In genomic region chr2:170816499-170817246, GRCh38 we compare ENCODE assay signal across 8 cellular contexts.
DNase-seq lines count a peak whose midpoint lies in the region; ATAC-seq and TF ChIP-seq lines count a peak whose summit lies in the region.

TSS of gene GAD1 (plus strand) at chr2:170816887. CDS start at chr2:170818592, 1,705 bp downstream.

- TF ChIP-seq CTCF in GM13977 (IDR thresholded peaks at IDR 0.05; ENCODE audit: extremely low read depth, insufficient read depth, missing control alignments), result no peak
- no peak for TF ChIP-seq CTCF in nephron progenitor cell (IDR thresholded peaks at IDR 0.05)

- peak within 1 kb of the TSS; percentile 90 for H3K9ac ChIP-seq in HUES6 (ENCODE audit: low read length)

- H3K27ac ChIP-seq in HUES6 (ENCODE audit: low read depth, low read length) (peak within 1 kb of the TSS; percentile 22; the same call in 1 of the 2 replicates), substantia nigra (ENCODE audit: low read depth, low read length, poor library complexity, severe bottlenecking) (peak within 1 kb of the TSS; percentile 12)

- peaks cover 72% of the 10 kb centered on the region for H3K4me1 Mint-ChIP-seq in nephron progenitor cell

- in situ Hi-C loops in GM13977 (cut with MboI; ENCODE audit: low pct_unique_long_range_greater_than_20kb, low sequenced_read_pairs, unreplicated experiment), result loop anchor here (10.0 to 25.0 kb wide), 4 partner anchors 102 to 1268 kb away; partner anchors contain the start of genes DLX1 and SP5

- peaks cover 5% of the 10 kb centered on the region; the same call in 1 of the 2 replicates for H3K36me3 ChIP-seq in HUES6 (ENCODE audit: control insufficient read depth, insufficient read depth, low read length)

- DNase-seq in GM13977 (ENCODE audit: low spot score) (peak; percentile 80), NOMO-1 treated with DMSO at 0.1 percent for 48 hours (lab: John Stamatoyannopoulos, UW; ENCODE audit: unreplicated experiment) (peak; percentile 86), fibroblast of peridontal ligament (ENCODE audit: extremely low read depth) (peak; percentile 14), nephron progenitor cell (peak; percentile 79), substantia nigra (lab: John Stamatoyannopoulos, UW) (peak in 31 of 49 donors; percentile 13 to 74 (median 39))
- DNase-seq in activated T-cell treated with anti-CD3 and anti-CD28 coated beads, Interleukin-2, amount 50 U/mL, for 1 hour, result peak; percentile 57

- H3K4me3 Mint-ChIP-seq in nephron progenitor cell, result peak within 1 kb of the TSS; percentile 88

- H3K9me3 Mint-ChIP-seq in nephron progenitor cell, result no peaks in the 10 kb centered on the region

- ATAC-seq in HG03025 (IDR thresholded peaks at IDR 0.05; ENCODE audit: low FRiP score, unreplicated experiment), result no peak

- peaks cover 86% of the 10 kb centered on the region for H3K27me3 ChIP-seq in HUES6 (ENCODE audit: control insufficient read depth, insufficient read depth, low read length)

- H3K27me3 Mint-ChIP-seq in nephron progenitor cell (ENCODE audit: low read depth, poor library complexity), result peaks cover 29% of the 10 kb centered on the region

- no peaks in the 10 kb centered on the region for H3K9me3 ChIP-seq in HUES6 (ENCODE audit: control insufficient read depth, insufficient read depth, low read depth, low read length)

- peak within 1 kb of the TSS; percentile 77 for H3K27ac Mint-ChIP-seq in nephron progenitor cell

- H3K36me3 Mint-ChIP-seq in nephron progenitor cell (ENCODE audit: low read depth), result no peaks in the 10 kb centered on the region

- H3K4me1 ChIP-seq in HUES6 (ENCODE audit: control insufficient read depth, insufficient read depth, low read length), result peaks cover 43% of the 10 kb centered on the region

- H3K4me3 ChIP-seq in HUES6 (ENCODE audit: low read depth, low read length), result peak within 1 kb of the TSS; percentile 76

Comparison
In these comparisons a context has a peak if more than half of its experiments do, and no peak if none do; other contexts are left out.
1. DNase-seq: peak in every context shown above with its lines; median percentile 86 in NOMO-1 treated with DMSO at 0.1 percent for 48 hours; 80 in GM13977; 79 in nephron progenitor cell; 57 in activated T-cell treated with anti-CD3 and anti-CD28 coated beads, Interleukin-2, amount 50 U/mL, for 1 hour; 39 in substantia nigra; 14 in fibroblast of peridontal ligament.